16 cellular contexts compared by ENCODE assay signal in the genomic region with DNA sequence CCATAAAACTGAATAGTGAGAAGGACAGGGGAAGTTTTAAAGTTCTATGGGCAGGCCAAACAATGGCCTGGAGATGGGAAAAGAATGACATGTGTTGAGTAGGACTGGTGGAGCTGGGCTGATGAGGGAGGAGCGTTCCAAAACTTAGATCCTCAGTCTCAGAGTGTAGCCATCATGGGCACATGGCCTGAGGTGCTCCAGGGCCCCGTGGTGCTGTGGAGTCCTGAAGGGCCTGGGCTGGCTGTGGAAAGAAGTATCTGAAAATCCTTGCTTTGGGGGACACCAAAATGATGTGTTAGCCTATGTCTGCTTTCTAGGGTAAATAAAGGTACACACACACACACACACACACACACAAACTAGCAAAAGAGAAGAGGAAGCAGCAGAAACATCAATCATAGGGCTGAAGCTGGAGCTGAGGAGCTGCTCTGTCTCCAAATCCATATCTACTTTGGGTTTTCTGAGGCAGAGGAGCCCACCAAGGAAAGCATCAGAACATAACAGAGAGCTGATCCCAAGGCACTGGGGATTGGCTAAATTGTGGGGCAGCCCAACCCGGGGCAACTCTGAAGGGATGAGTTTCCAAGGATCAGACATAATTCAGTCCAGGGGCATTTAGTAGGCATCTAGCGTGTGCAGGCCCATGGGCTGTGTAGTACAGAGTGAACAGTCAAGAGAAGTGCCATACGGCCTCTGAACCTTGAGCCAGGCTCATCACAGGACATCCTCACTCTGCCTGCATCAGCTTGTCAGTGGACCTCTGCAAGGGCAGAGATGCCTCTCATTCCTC.
"Had no signal": no experiment of that assay in that cellular context is flagged by ENCODE, and none has a peak within 500 bp of the region (broad histone marks: within the 10 kb centered on the region; RNA-seq: fewer than 3 reads in every experiment).

No MANE protein-coding gene starts in this region.

- H3K4me3 Mint-ChIP-seq: activated T-helper 1 cell treated with anti-CD3 and anti-CD28 coated beads, Interleukin-12 subunit alpha, Interleukin-12 subunit beta, Interleukin-2, Interleukin-4 antibody, amounts not matched to agents 30 ng/mL and 10 ng/mL and 1 ng/mL, durations not matched to agents 14 hours and 24 hours and 36 hours; endodermal cell; naive thymus-derived CD4-positive, alpha-beta T cell had no signal

- DNase-seq: activated CD4-positive, alpha-beta T cell treated with anti-CD3 and anti-CD28 coated beads, Interleukin-2, amount 50 U/mL, for 1 hour; activated CD4-positive, CD25-positive, alpha-beta regulatory T cell; activated naive CD4-positive, alpha-beta T cell treated with Interleukin-2 at 50 U/mL for 16 hours; gastrocnemius medialis; mammary epithelial cell; mucosa of descending colon; stimulated activated CD4-positive, alpha-beta T cell treated with anti-CD3 and anti-CD28 coated beads, Interleukin-4, amount 100 ng/mL, for 24 hours; stimulated activated naive CD4-positive, alpha-beta T cell treated with Interleukin-2 at 50 U/mL for 16 hours had no signal

- H3K9me3 ChIP-seq: ascending aorta, breast epithelium, gastrocnemius medialis, mucosa of descending colon, upper lobe of left lung had no signal

- H3K4me3 ChIP-seq: ascending aorta, breast epithelium, dorsolateral prefrontal cortex, gastrocnemius medialis, mucosa of descending colon, skin epidermis, upper lobe of left lung had no signal

- H3K36me3 ChIP-seq: ascending aorta, breast epithelium, gastrocnemius medialis, upper lobe of left lung had no signal

- H3K27me3 ChIP-seq: ascending aorta, breast epithelium, upper lobe of left lung had no signal

- H3K27ac ChIP-seq: ascending aorta, breast epithelium, dorsolateral prefrontal cortex, gastrocnemius medialis, skin epidermis, upper lobe of left lung had no signal

- ATAC-seq: gastrocnemius medialis; mucosa of descending colon; naive thymus-derived CD4-positive, alpha-beta T cell had no signal

- H3K4me1 Mint-ChIP-seq: endodermal cell had no signal

- H3K9me3 Mint-ChIP-seq: activated T-helper 1 cell treated with anti-CD3 and anti-CD28 coated beads, Interleukin-12 subunit alpha, Interleukin-12 subunit beta, Interleukin-2, Interleukin-4 antibody, amounts not matched to agents 30 ng/mL and 10 ng/mL and 1 ng/mL, durations not matched to agents 14 hours and 24 hours and 36 hours; naive thymus-derived CD4-positive, alpha-beta T cell had no signal

- H3K27ac Mint-ChIP-seq: activated T-helper 1 cell treated with anti-CD3 and anti-CD28 coated beads, Interleukin-12 subunit alpha, Interleukin-12 subunit beta, Interleukin-2, Interleukin-4 antibody, amounts not matched to agents 30 ng/mL and 10 ng/mL and 1 ng/mL, durations not matched to agents 14 hours and 24 hours and 36 hours; endodermal cell had no signal
